Comparison of ENCODE assay signal across 15 cellular contexts in the genomic region with DNA sequence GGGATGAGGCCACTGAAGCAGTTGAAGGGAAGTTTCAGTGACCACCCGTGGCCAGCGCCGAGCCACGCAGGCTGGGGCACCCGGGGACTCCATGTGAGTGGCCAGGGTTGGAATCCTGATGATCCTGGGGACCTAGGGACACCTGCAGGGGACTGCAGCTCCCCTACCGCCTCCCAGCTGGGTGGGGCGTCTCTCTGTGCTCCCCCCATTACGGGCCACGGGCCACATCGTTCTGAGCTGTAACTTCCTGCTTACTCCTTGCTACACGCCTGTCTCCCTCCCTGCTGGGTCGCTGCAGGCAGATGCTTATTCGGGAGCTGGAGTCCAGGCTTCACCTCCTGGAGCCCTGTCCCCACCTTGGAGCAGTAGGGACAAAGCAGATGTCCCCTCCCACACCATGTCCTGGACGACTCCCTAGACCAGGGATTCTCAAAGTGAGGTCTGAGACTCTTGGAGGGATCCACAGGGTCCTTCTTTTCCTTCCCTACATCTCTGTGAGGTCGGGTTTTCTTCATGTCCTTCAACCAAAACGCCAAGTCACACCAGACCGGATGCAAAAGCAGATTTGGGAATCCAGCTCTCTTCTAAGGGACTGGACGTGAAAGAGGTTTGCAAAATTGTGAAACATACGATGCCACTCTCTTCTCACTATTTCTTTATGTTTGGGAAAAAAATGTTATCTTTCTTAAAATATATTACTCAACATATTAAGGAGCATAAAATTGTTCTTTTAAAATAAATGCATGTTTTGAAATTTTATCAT.
DNase-seq lines count a peak whose midpoint lies in the region; ATAC-seq and TF ChIP-seq lines count a peak whose summit lies in the region.
"Had no signal": no experiment of that assay in that cellular context is flagged by ENCODE, and none has a peak within 500 bp of the region (broad histone marks: within the 10 kb centered on the region; RNA-seq: fewer than 3 reads in every experiment).

No MANE protein-coding gene starts in this region.

- peaks cover 51% of the 10 kb centered on the region for H3K4me1 ChIP-seq in adipocyte (ENCODE audit: control insufficient read depth, insufficient read depth, low read length)
- peaks cover 67% of the 10 kb centered on the region for H3K4me1 ChIP-seq in left ventricle myocardium inferior
- peaks cover 7 to 36% (median 17%) of the 10 kb centered on the region in 4 donors for H3K4me1 ChIP-seq in tibial artery
- H3K4me1 ChIP-seq in HAP-1: peaks cover 11% of the 10 kb centered on the region
- peaks cover 42% of the 10 kb centered on the region for H3K4me1 ChIP-seq in lower lobe of right lung
- H3K4me1 ChIP-seq: Caco-2 had no signal

- DNase-seq in NCI-H82 (lab: John Stamatoyannopoulos, UW) (peak; percentile 40), NCI-H82 treated with DMSO at 0.1 percent for 48 hours (lab: John Stamatoyannopoulos, UW; ENCODE audit: unreplicated experiment) (no peak), adipocyte (ENCODE audit: low read depth) (no peak), left ventricle myocardium inferior (peak; percentile 46), tibial artery (no peak), HAP-1 (ENCODE audit: low spot score in 2 of 2) (no peak), dermis blood vessel endothelial cell (no peak), lower lobe of right lung (no peak)
- DNase-seq: activated naive CD4-positive, alpha-beta T cell treated with anti-CD3 and anti-CD28 coated beads, Interleukin-2, amount 10 ng/mL, durations not matched to agents 7 days and 5 days; Caco-2; central memory CD4-positive, alpha-beta T cell; erythroblast; mammary epithelial cell; NCI-H446 had no signal

- intact Hi-C loops in left ventricle myocardium inferior (cut with micrococcal nuclease): no loop called here
- intact Hi-C loops in tibial artery (cut with DNase I; ENCODE audit: low total_unique reads): no loop called here
- intact Hi-C loops in lower lobe of right lung (cut with DNase I): no loop called here

- H3K9me3 ChIP-seq in adipocyte (ENCODE audit: control insufficient read depth, low read length) (peaks cover 11% of the 10 kb centered on the region), left ventricle myocardium inferior (replicated peaks) (peaks cover 12% of the 10 kb centered on the region), tibial artery (peaks cover 0 to 5% (median 0%) of the 10 kb centered on the region in 3 donors), HAP-1 (no peaks in the 10 kb centered on the region; the same call in 1 of the 2 replicates), lower lobe of right lung (peaks cover 4% of the 10 kb centered on the region)

- TF ChIP-seq CTCF in left ventricle myocardium inferior (IDR thresholded peaks at IDR 0.05; ENCODE audit: borderline replicate concordance) (no peak), tibial artery (IDR thresholded peaks at IDR 0.05) (no peak), lower lobe of right lung (IDR thresholded peaks at IDR 0.05) (no peak)

- peak overlapping the region; percentile 47 for H3K9ac ChIP-seq in adipocyte (ENCODE audit: low read length)

- H3K27me3 ChIP-seq in adipocyte (replicated peaks; ENCODE audit: control insufficient read depth, insufficient read depth, low read length): no peaks in the 10 kb centered on the region
- H3K27me3 ChIP-seq in left ventricle myocardium inferior (ENCODE audit: low read depth): no peaks in the 10 kb centered on the region
- no peaks in the 10 kb centered on the region for H3K27me3 ChIP-seq in tibial artery
- no peaks in the 10 kb centered on the region for H3K27me3 ChIP-seq in HAP-1 (ENCODE audit: low read depth)
- no peaks in the 10 kb centered on the region for H3K27me3 ChIP-seq in lower lobe of right lung (ENCODE audit: low read depth)

- H3K36me3 ChIP-seq in adipocyte (ENCODE audit: control insufficient read depth, insufficient read depth, low read length, severe bottlenecking) (no peaks in the 10 kb centered on the region), left ventricle myocardium inferior (no peaks in the 10 kb centered on the region), tibial artery (no peaks in the 10 kb centered on the region), HAP-1 (replicated peaks) (no peaks in the 10 kb centered on the region), lower lobe of right lung (no peaks in the 10 kb centered on the region)

- ATAC-seq in lower lobe of right lung: no peak
- ATAC-seq: HepG2 had no signal

- H3K27ac ChIP-seq in left ventricle myocardium inferior (replicated peaks) (peak overlapping the region; percentile 88), tibial artery (peak overlapping the region; percentile 45 to 48), lower lobe of right lung (no peak overlapping the region)

- in situ Hi-C loops in HAP-1 (cut with MboI; ENCODE audit: low sequenced_read_pairs): no loop called here

- H3K4me3 ChIP-seq in adipocyte (ENCODE audit: low read length) (no peak overlapping the region), left ventricle myocardium inferior (no peak overlapping the region), tibial artery (no peak overlapping the region), HAP-1 (no peak overlapping the region), lower lobe of right lung (no peak overlapping the region)

Comparison
In these comparisons a context has a peak if more than half of its experiments do, and no peak if none do; other contexts are left out.
1. DNase-seq: peak in NCI-H82 (single experiment) and left ventricle myocardium inferior (single experiment); none in NCI-H82 treated with DMSO at 0.1 percent for 48 hours (single experiment), adipocyte (single experiment), tibial artery (0 of 2), HAP-1 (0 of 2), dermis blood vessel endothelial cell (single experiment) and lower lobe of right lung (single experiment).